ENCODE assay signal across 20 cellular contexts in the genomic region with DNA sequence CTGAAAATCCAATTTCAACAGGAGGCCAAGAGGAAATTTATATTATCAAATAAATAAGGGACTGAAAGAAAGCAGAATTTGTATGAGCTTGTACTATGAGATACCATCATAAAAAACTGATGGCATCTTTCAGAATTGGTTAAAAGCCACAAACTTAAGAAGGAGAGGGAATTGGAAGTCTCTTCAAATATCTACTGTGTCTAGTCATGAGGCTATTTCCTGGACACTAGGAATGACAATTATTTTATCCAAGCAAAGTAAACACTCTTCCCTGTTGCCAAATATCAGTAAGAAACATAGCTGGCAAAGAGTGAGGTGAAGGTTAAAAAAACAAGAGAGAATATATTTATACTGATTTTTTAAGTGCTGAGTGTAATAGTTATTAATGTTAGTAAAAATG.
DNase-seq lines count a peak whose midpoint lies in the region; ATAC-seq and TF ChIP-seq lines count a peak whose summit lies in the region.
"Had no signal": no experiment of that assay in that cellular context is flagged by ENCODE, and none has a peak within 500 bp of the region (broad histone marks: within the 10 kb centered on the region; RNA-seq: fewer than 3 reads in every experiment).

No MANE protein-coding gene starts in this region.

- 0 out of 4 replicates have a peak, but pooled peaks of 1 of the 2 experiments have one; percentile 7 for TF ChIP-seq EP300 in SK-N-SH (IDR thresholded peaks at IDR 0.05; ENCODE audit: borderline replicate concordance in 1 of 2, low read depth in 1 of 2, low read length in 1 of 2)

- no peaks in the 10 kb centered on the region for H3F3A ChIP-seq in SK-N-SH (replicated peaks; ENCODE audit: insufficient read depth)

- H3K27ac Mint-ChIP-seq in activated T-cell treated with anti-CD3 and anti-CD28 coated beads, Interleukin-2, amount 50 U/mL, for 72 hours = peak overlapping the region; percentile 22
- H3K27ac Mint-ChIP-seq: CD4-positive, CD25-positive, alpha-beta regulatory T cell; CD8-positive, alpha-beta memory T cell; H9; IgD-negative memory B cell had no signal

- H3K36me3 ChIP-seq in SK-N-SH (replicated peaks in 1 of 2; ENCODE audit: control insufficient read depth in 1 of 2, insufficient read depth in 2 of 2, low read length in 1 of 2) (no peaks in the 10 kb centered on the region), tibial artery (no peaks in the 10 kb centered on the region)
- H3K36me3 ChIP-seq: BE2C had no signal

- H3K79me2 ChIP-seq in SK-N-SH (ENCODE audit: insufficient read depth) = no peaks in the 10 kb centered on the region

- H3K4me3 Mint-ChIP-seq in activated T-cell treated with anti-CD3 and anti-CD28 coated beads, Interleukin-2, amount 50 U/mL, for 72 hours = no peak overlapping the region
- H3K4me3 Mint-ChIP-seq: CD4-positive, CD25-positive, alpha-beta regulatory T cell; CD8-positive, alpha-beta memory T cell; H9; IgD-negative memory B cell had no signal

- no peaks in the 10 kb centered on the region for H3K36me3 Mint-ChIP-seq in activated T-cell treated with anti-CD3 and anti-CD28 coated beads, Interleukin-2, amount 50 U/mL, for 72 hours (ENCODE audit: insufficient read depth in 2 of 2)
- H3K36me3 Mint-ChIP-seq: CD4-positive, CD25-positive, alpha-beta regulatory T cell; IgD-negative memory B cell had no signal

- no peak for TF ChIP-seq RAD21 in SK-N-SH (IDR thresholded peaks at IDR 0.05; ENCODE audit: low read length)

- CTCF ChIA-PET in SK-N-SH (lab: Yijun Ruan, JAX) = interaction anchor here (2.3 kb wide), 1 partner anchor 10 kb away, joined by 7 read pairs; no protein-coding TSS in a partner anchor

- 0 out of 2 replicates have a peak, but pooled peaks cover 3% of the 10 kb centered on the region for H3K9me3 ChIP-seq in SK-N-SH
- H3K9me3 ChIP-seq in tibial artery = no peaks in the 10 kb centered on the region
- H3K9me3 ChIP-seq: BE2C had no signal

- DNase-seq in activated T-cell treated with anti-CD3 and anti-CD28 coated beads, Interleukin-2, amount 50 U/mL, for 72 hours = no peak
- DNase-seq in activated T-cell treated with anti-CD3 and anti-CD28 coated beads for 4 hours (no peak), SK-N-SH (no peak), foreskin fibroblast (peak; percentile 9 to 21), Ammon's horn (ENCODE audit: low spot score) (no peak), tibial artery (no peak)
- DNase-seq: BE2C; C1 segment of cervical spinal cord; CD4-positive, CD25-positive, alpha-beta regulatory T cell; CD8-positive, alpha-beta memory T cell; COR-L47; DMS 273 treated with DMSO at 0.1 percent for 48 hours; DMS53; DND-41; GDM1; H9 had no signal

- no peaks in the 10 kb centered on the region for H3K27me3 ChIP-seq in SK-N-SH (ENCODE audit: insufficient read depth)
- H3K27me3 ChIP-seq in tibial artery = no peaks in the 10 kb centered on the region
- H3K27me3 ChIP-seq: BE2C had no signal

- H3K4me3 ChIP-seq in SK-N-SH (ENCODE audit: low read depth in 2 of 2, low read length in 1 of 2) = no peak overlapping the region
- H3K4me3 ChIP-seq in foreskin fibroblast (ENCODE audit: low read depth in 1 of 2, low read length in 2 of 2) = no peak overlapping the region
- H3K4me3 ChIP-seq in tibial artery = no peak overlapping the region

- no peaks in the 10 kb centered on the region for H4K20me1 ChIP-seq in SK-N-SH (ENCODE audit: insufficient read depth)

- H3K4me1 ChIP-seq in SK-N-SH (ENCODE audit: control insufficient read depth in 1 of 2, insufficient read depth in 2 of 2, low read depth in 1 of 2, low read length in 1 of 2) = peaks cover 0 to 6% of the 10 kb centered on the region in 2 experiments; a peak in 1 of 4 replicates
- no peaks in the 10 kb centered on the region for H3K4me1 ChIP-seq in tibial artery
- H3K4me1 ChIP-seq: BE2C had no signal

- no peak overlapping the region for H2AFZ ChIP-seq in SK-N-SH (ENCODE audit: low read depth)

- no peaks in the 10 kb centered on the region for H3K27me3 Mint-ChIP-seq in activated T-cell treated with anti-CD3 and anti-CD28 coated beads, Interleukin-2, amount 50 U/mL, for 72 hours (ENCODE audit: low read depth)
- H3K27me3 Mint-ChIP-seq: IgD-negative memory B cell had no signal

- H3K9me2 ChIP-seq in SK-N-SH = no peaks in the 10 kb centered on the region

- intact Hi-C loops in tibial artery (cut with DNase I; ENCODE audit: low total_unique reads) = no loop called here

- no peak overlapping the region for H3K4me2 ChIP-seq in SK-N-SH

- no peak overlapping the region for H3K9ac ChIP-seq in SK-N-SH

- ATAC-seq in activated T-cell treated with anti-CD3 and anti-CD28 coated beads, Interleukin-2, amount 50 U/mL, for 72 hours (replicated peaks in 1 of 2) = no peak
- no peak for ATAC-seq in GM21526 (IDR thresholded peaks at IDR 0.05; ENCODE audit: low FRiP score, unreplicated experiment)
- ATAC-seq: HepG2 had no signal

- TF ChIP-seq CTCF in SK-N-SH (IDR thresholded peaks at IDR 0.05) = no peak
- no peak for TF ChIP-seq CTCF in foreskin fibroblast (IDR thresholded peaks at IDR 0.05; ENCODE audit: low read depth, low read length)
- TF ChIP-seq CTCF in tibial artery (IDR thresholded peaks at IDR 0.05) = no peak

- H3K9me3 Mint-ChIP-seq in activated T-cell treated with anti-CD3 and anti-CD28 coated beads, Interleukin-2, amount 50 U/mL, for 72 hours = no peaks in the 10 kb centered on the region
- H3K9me3 Mint-ChIP-seq: CD8-positive, alpha-beta memory T cell; IgD-negative memory B cell had no signal

- POLR2A ChIA-PET in SK-N-SH (lab: Yijun Ruan, JAX) = no interaction called here

- no peaks in the 10 kb centered on the region for H3K4me1 Mint-ChIP-seq in activated T-cell treated with anti-CD3 and anti-CD28 coated beads, Interleukin-2, amount 50 U/mL, for 72 hours (ENCODE audit: low read depth)

- H3K27ac ChIP-seq in SK-N-SH (ENCODE audit: low read depth in 2 of 2, low read length in 1 of 2) (no peak overlapping the region), tibial artery (no peak overlapping the region)
- H3K27ac ChIP-seq: 22Rv1 had no signal

TF ChIP-seq in SK-N-SH, 30 proteins besides CTCF, POLR2A, EP300 and RAD21:
- TF ChIP-seq PBX3 (IDR thresholded peaks at IDR 0.05) (no peak), POLR2AphosphoS5 (IDR thresholded peaks at IDR 0.05; ENCODE audit: low read depth, low read length) (no peak), TCF12 (IDR thresholded peaks at IDR 0.05) (no peak), FOSL2 (IDR thresholded peaks at IDR 0.05; ENCODE audit: borderline replicate concordance, low read depth) (0 out of 2 replicates have a peak, but pooled peaks have one; percentile 5), SIN3A (IDR thresholded peaks at IDR 0.05; ENCODE audit: borderline replicate concordance, low read depth, low read length) (no peak), IRF3 (IDR thresholded peaks at IDR 0.05; ENCODE audit: low read depth, low read length) (no peak)

Comparison
In these comparisons a context has a peak if more than half of its experiments do, and no peak if none do; other contexts are left out.
1. DNase-seq: peak in foreskin fibroblast (2 of 2); none in activated T-cell treated with anti-CD3 and anti-CD28 coated beads, Interleukin-2, amount 50 U/mL, for 72 hours (0 of 2), activated T-cell treated with anti-CD3 and anti-CD28 coated beads for 4 hours (single experiment), SK-N-SH (single experiment), Ammon's horn (single experiment) and tibial artery (0 of 2).